In genomic region chr15:51090753-51091152, GRCh38 we compare ENCODE assay signal across 29 cellular contexts. TPM values are rescaled to one million over a fixed set of nuclear protein-coding genes. Genes with fewer than 3 reads are reported as not detected.
"Had no signal": no experiment of that assay in that cellular context is flagged by ENCODE, and none has a peak within 500 bp of the region (broad histone marks: within the 10 kb centered on the region; RNA-seq: fewer than 3 reads in every experiment).

No MANE protein-coding gene starts in this region.

- H3K4me1 ChIP-seq: colonic mucosa had no signal

- H3K36me3 ChIP-seq: cardiac muscle cell, colonic mucosa, neural progenitor cell had no signal

- H2AFZ ChIP-seq: neural progenitor cell had no signal

- H3K27ac Mint-ChIP-seq: activated B cell treated with CpG ODN at 0.5 μM for 24 hours; activated CD8-positive, alpha-beta memory T cell treated with anti-CD3 and anti-CD28 coated beads, Interleukin-2, amount 10 ng/mL, durations not matched to agents 7 days and 5 days; activated CD8-positive, alpha-beta T cell treated with anti-CD3 and anti-CD28 coated beads for 36 hours; activated naive CD4-positive, alpha-beta T cell treated with anti-CD3 and anti-CD28 coated beads, Interleukin-2, amount 50 U/mL, for 24 hours; activated naive CD8-positive, alpha-beta T cell treated with anti-CD3 and anti-CD28 coated beads, Interleukin-2, amount 50 U/mL, for 24 hours; activated T-helper 2 cell treated with anti-CD3 and anti-CD28 coated beads, Interferon-gamma antibody, Interleukin-2, Interleukin-4, amounts not matched to agents 10 μg/mL and 5 μg/mL and 100 μg/mL, durations not matched to agents 14 hours and 24 hours and 36 hours; effector memory CD8-positive, alpha-beta T cell; mesothelial cell of epicardium; natural killer cell; neural progenitor cell; T-helper 2 cell treated with Interferon-gamma antibody and Interleukin-4, amounts not matched to agents 5 μg/mL and 100 μg/mL, for 36 hours; type B pancreatic cell had no signal

- H3K9me3 Mint-ChIP-seq: activated B cell treated with CpG ODN at 0.5 μM for 24 hours; activated CD8-positive, alpha-beta T cell treated with anti-CD3 and anti-CD28 coated beads for 36 hours; activated naive CD4-positive, alpha-beta T cell treated with anti-CD3 and anti-CD28 coated beads, Interleukin-2, amount 50 U/mL, for 24 hours; activated naive CD8-positive, alpha-beta T cell treated with anti-CD3 and anti-CD28 coated beads, Interleukin-2, amount 50 U/mL, for 24 hours; activated T-helper 2 cell treated with anti-CD3 and anti-CD28 coated beads, Interferon-gamma antibody, Interleukin-2, Interleukin-4, amounts not matched to agents 10 μg/mL and 5 μg/mL and 100 μg/mL, durations not matched to agents 14 hours and 24 hours and 36 hours; effector memory CD8-positive, alpha-beta T cell; mesothelial cell of epicardium; natural killer cell; neural progenitor cell; T-helper 2 cell treated with Interferon-gamma antibody and Interleukin-4, amounts not matched to agents 5 μg/mL and 100 μg/mL, for 36 hours; type B pancreatic cell had no signal

- DNase-seq: activated B cell treated with CpG ODN at 0.5 μM for 24 hours; activated CD4-positive, alpha-beta T cell treated with anti-CD3 and anti-CD28 coated beads, Interleukin-2, amount 50 U/mL, for 1 hour; activated CD8-positive, alpha-beta memory T cell treated with anti-CD3 and anti-CD28 coated beads, Interleukin-2, amount 10 ng/mL, durations not matched to agents 7 days and 5 days; activated CD8-positive, alpha-beta T cell treated with anti-CD3 and anti-CD28 coated beads for 36 hours; activated naive CD8-positive, alpha-beta T cell treated with anti-CD3 and anti-CD28 coated beads, Interleukin-2, amount 50 U/mL, for 24 hours; activated T-cell treated with anti-CD3 and anti-CD28 coated beads, Interleukin-2, amount 50 U/mL, for 48 hours; anterior cingulate cortex; body of pancreas; cerebellar nuclear complex; colonic mucosa; effector memory CD8-positive, alpha-beta T cell; head of caudate nucleus; hippocampal formation; left cardiac atrium; natural killer cell; occipital lobe; right cardiac atrium; stimulated activated CD4-positive, alpha-beta T cell treated with anti-CD3 and anti-CD28 coated beads, Interleukin-2, amount 100 ng/mL, for 48 hours; stimulated activated naive CD4-positive, alpha-beta T cell treated with Interleukin-2 at 50 U/mL for 16 hours; T-helper 1 cell; testis had no signal

- H3K4me1 Mint-ChIP-seq: activated naive CD4-positive, alpha-beta T cell treated with anti-CD3 and anti-CD28 coated beads, Interleukin-2, amount 50 U/mL, for 24 hours; natural killer cell had no signal

- H3K27me3 ChIP-seq: testis had no signal

- H3K9me3 ChIP-seq: body of pancreas, colonic mucosa, testis had no signal

- H3K4me3 ChIP-seq: body of pancreas, cardiac muscle cell, colonic mucosa, neural progenitor cell, testis had no signal

- H3K4me2 ChIP-seq: neural progenitor cell had no signal

- FAIRE-seq: keratinocyte had no signal

- H3K4me3 Mint-ChIP-seq: activated B cell treated with CpG ODN at 0.5 μM for 24 hours; activated CD8-positive, alpha-beta memory T cell treated with anti-CD3 and anti-CD28 coated beads, Interleukin-2, amount 10 ng/mL, durations not matched to agents 7 days and 5 days; activated CD8-positive, alpha-beta T cell treated with anti-CD3 and anti-CD28 coated beads for 36 hours; activated naive CD4-positive, alpha-beta T cell treated with anti-CD3 and anti-CD28 coated beads, Interleukin-2, amount 50 U/mL, for 24 hours; activated naive CD8-positive, alpha-beta T cell treated with anti-CD3 and anti-CD28 coated beads, Interleukin-2, amount 50 U/mL, for 24 hours; effector memory CD8-positive, alpha-beta T cell; mesothelial cell of epicardium; natural killer cell; neural progenitor cell; T-helper 2 cell treated with Interferon-gamma antibody and Interleukin-4, amounts not matched to agents 5 μg/mL and 100 μg/mL, for 36 hours; type B pancreatic cell had no signal

- H3K27ac ChIP-seq: body of pancreas, cardiac muscle cell, colonic mucosa, neural progenitor cell, testis had no signal

- H3K9ac ChIP-seq: neural progenitor cell had no signal

- H3K36me3 Mint-ChIP-seq: activated CD8-positive, alpha-beta memory T cell treated with anti-CD3 and anti-CD28 coated beads, Interleukin-2, amount 10 ng/mL, durations not matched to agents 7 days and 5 days; activated naive CD4-positive, alpha-beta T cell treated with anti-CD3 and anti-CD28 coated beads, Interleukin-2, amount 50 U/mL, for 24 hours; mesothelial cell of epicardium; natural killer cell; neural progenitor cell; type B pancreatic cell had no signal

RNA-seq across cellular contexts. Expression of gene TNFAIP8L3, which starts 4.0 kb away (rescaled TPM):
- total RNA-seq: activated B cell treated with CpG ODN at 0.5 μM for 24 hours, cardiac muscle cell, natural killer cell had no signal
- polyA plus RNA-seq: cardiac muscle cell had no signal
